ENCODE assay signal across 1 cellular context in the genomic region with DNA sequence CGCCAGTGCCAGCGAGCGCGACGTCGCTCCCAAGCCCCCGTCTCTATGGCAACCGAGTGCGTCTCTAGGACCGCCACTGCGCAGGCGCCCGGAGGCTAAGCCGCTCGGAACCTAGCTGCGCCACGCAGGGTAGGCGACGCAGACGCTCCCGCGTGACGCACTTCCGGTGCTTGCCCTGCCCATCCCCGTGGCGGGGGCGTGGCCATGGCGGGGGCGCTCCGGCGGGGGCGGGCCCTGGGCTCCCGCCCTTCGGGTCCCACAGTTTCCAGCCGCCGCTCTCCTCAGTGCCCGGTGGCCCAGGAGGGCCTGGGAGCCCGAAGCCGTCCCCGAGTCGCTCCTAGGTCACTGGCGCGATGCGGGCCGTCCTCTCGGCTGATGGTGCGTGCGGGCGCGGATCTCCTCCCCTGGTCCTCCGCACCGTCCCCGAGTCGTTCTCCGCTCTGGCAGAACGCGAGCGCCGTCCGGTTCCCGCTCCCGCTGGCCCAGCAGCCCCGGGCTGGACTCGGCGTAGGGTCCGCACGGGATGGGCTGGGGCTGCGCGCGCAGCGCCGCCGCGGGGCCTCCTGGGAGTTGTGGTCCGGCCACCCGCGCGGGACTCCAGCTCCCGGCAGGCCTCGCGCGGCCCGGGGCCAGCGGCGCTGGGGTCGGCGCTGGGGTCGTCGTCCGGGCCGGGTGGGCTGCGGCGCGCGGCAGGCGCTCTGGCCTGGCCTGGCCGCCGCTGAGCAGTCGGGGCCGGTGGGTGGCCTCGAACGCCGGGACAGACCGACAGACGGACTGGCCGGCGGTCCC.
TF ChIP-seq lines count a peak whose summit lies in the region.

A gene (plus strand): TSS at position 245 of the 789 bp plus-strand sequence. CDS start 7,953 bp downstream, outside the sequence.

TF ChIP-seq in K562, 482 proteins besides CTCF, POLR2A, EP300 and RAD21 (continued from another document):
- TF ChIP-seq, protein P1, sequence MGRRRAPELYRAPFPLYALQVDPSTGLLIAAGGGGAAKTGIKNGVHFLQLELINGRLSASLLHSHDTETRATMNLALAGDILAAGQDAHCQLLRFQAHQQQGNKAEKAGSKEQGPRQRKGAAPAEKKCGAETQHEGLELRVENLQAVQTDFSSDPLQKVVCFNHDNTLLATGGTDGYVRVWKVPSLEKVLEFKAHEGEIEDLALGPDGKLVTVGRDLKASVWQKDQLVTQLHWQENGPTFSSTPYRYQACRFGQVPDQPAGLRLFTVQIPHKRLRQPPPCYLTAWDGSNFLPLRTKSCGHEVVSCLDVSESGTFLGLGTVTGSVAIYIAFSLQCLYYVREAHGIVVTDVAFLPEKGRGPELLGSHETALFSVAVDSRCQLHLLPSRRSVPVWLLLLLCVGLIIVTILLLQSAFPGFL (CRISPR knock-in tag; IDR thresholded peaks at IDR 0.05), result no peak
- TF ChIP-seq, protein P2, sequence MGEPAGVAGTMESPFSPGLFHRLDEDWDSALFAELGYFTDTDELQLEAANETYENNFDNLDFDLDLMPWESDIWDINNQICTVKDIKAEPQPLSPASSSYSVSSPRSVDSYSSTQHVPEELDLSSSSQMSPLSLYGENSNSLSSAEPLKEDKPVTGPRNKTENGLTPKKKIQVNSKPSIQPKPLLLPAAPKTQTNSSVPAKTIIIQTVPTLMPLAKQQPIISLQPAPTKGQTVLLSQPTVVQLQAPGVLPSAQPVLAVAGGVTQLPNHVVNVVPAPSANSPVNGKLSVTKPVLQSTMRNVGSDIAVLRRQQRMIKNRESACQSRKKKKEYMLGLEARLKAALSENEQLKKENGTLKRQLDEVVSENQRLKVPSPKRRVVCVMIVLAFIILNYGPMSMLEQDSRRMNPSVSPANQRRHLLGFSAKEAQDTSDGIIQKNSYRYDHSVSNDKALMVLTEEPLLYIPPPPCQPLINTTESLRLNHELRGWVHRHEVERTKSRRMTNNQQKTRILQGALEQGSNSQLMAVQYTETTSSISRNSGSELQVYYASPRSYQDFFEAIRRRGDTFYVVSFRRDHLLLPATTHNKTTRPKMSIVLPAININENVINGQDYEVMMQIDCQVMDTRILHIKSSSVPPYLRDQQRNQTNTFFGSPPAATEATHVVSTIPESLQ (CRISPR knock-in tag; IDR thresholded peaks at IDR 0.05), result 0 out of 2 replicates have a peak, but pooled peaks have one; percentile 84
- TF ChIP-seq ZBTB8A (IDR thresholded peaks at IDR 0.05; ENCODE audit: partially characterized antibody), result no peak
- TF ChIP-seq SMAD2 (IDR thresholded peaks at IDR 0.05; ENCODE audit: low read depth, low read length), result no peak
- peak; percentile 9 for TF ChIP-seq SP2 (IDR thresholded peaks at IDR 0.05; ENCODE audit: extremely low read depth, low read depth, low read length, poor library complexity, severe bottlenecking)
- TF ChIP-seq, protein P3, sequence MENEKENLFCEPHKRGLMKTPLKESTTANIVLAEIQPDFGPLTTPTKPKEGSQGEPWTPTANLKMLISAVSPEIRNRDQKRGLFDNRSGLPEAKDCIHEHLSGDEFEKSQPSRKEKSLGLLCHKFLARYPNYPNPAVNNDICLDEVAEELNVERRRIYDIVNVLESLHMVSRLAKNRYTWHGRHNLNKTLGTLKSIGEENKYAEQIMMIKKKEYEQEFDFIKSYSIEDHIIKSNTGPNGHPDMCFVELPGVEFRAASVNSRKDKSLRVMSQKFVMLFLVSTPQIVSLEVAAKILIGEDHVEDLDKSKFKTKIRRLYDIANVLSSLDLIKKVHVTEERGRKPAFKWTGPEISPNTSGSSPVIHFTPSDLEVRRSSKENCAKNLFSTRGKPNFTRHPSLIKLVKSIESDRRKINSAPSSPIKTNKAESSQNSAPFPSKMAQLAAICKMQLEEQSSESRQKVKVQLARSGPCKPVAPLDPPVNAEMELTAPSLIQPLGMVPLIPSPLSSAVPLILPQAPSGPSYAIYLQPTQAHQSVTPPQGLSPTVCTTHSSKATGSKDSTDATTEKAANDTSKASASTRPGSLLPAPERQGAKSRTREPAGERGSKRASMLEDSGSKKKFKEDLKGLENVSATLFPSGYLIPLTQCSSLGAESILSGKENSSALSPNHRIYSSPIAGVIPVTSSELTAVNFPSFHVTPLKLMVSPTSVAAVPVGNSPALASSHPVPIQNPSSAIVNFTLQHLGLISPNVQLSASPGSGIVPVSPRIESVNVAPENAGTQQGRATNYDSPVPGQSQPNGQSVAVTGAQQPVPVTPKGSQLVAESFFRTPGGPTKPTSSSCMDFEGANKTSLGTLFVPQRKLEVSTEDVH (IDR thresholded peaks at IDR 0.05; ENCODE audit: low read depth, partially characterized antibody), result peak; percentile 86
- peak; percentile 58; the same call in 1 of the 2 replicates for TF ChIP-seq ERF (CRISPR knock-in tag; IDR thresholded peaks at IDR 0.05)
- TF ChIP-seq, protein P4, sequence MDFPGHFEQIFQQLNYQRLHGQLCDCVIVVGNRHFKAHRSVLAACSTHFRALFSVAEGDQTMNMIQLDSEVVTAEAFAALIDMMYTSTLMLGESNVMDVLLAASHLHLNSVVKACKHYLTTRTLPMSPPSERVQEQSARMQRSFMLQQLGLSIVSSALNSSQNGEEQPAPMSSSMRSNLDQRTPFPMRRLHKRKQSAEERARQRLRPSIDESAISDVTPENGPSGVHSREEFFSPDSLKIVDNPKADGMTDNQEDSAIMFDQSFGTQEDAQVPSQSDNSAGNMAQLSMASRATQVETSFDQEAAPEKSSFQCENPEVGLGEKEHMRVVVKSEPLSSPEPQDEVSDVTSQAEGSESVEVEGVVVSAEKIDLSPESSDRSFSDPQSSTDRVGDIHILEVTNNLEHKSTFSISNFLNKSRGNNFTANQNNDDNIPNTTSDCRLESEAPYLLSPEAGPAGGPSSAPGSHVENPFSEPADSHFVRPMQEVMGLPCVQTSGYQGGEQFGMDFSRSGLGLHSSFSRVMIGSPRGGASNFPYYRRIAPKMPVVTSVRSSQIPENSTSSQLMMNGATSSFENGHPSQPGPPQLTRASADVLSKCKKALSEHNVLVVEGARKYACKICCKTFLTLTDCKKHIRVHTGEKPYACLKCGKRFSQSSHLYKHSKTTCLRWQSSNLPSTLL (IDR thresholded peaks at IDR 0.05), result no peak
- TF ChIP-seq KDM1A (IDR thresholded peaks at IDR 0.05), result no peak
- TF ChIP-seq SIN3B (IDR thresholded peaks at IDR 0.05; ENCODE audit: low read depth), result peak; percentile 67
- peak; percentile 42; the same call in 1 of the 2 replicates for TF ChIP-seq GTF2E2 (tag; IDR thresholded peaks at IDR 0.05)
- 0 out of 4 replicates have a peak, but pooled peaks of 1 of the 2 experiments have one; percentile 47 for TF ChIP-seq RCOR1 (IDR thresholded peaks at IDR 0.05; ENCODE audit: borderline replicate concordance in 1 of 2, low read depth in 2 of 2, low read length in 2 of 2)
- TF ChIP-seq CCNT2 (IDR thresholded peaks at IDR 0.05; ENCODE audit: borderline replicate concordance, extremely low read depth, insufficient read length, low read depth, low read length), result peak; percentile 74
- TF ChIP-seq, protein P5, sequence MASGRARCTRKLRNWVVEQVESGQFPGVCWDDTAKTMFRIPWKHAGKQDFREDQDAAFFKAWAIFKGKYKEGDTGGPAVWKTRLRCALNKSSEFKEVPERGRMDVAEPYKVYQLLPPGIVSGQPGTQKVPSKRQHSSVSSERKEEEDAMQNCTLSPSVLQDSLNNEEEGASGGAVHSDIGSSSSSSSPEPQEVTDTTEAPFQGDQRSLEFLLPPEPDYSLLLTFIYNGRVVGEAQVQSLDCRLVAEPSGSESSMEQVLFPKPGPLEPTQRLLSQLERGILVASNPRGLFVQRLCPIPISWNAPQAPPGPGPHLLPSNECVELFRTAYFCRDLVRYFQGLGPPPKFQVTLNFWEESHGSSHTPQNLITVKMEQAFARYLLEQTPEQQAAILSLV (tag; IDR thresholded peaks at IDR 0.05), result no peak
